In genomic region chr6:87126501-87126900, GRCh38 we compare ENCODE assay signal across 9 cellular contexts. TPM values are rescaled to one million over a fixed set of nuclear protein-coding genes. Genes with fewer than 3 reads are reported as not detected.
"Had no signal": no experiment of that assay in that cellular context is flagged by ENCODE, and none has a peak within 500 bp of the region (broad histone marks: within the 10 kb centered on the region; RNA-seq: fewer than 3 reads in every experiment).

No MANE protein-coding gene starts in this region.

- ATAC-seq: GM12878 had no signal

- DNase-seq: GDM1, GF-D8 had no signal

- H3K4me3 ChIP-seq: GM12878 had no signal

- FAIRE-seq: G401.6, GM12878, GM12891, GM12892, GM18507, GM19239 had no signal

RNA-seq across cellular contexts. Expression of gene CGA, which starts 31.6 kb away (rescaled TPM):
- total RNA-seq: G401, GM12878 had no signal
